In the genomic region with DNA sequence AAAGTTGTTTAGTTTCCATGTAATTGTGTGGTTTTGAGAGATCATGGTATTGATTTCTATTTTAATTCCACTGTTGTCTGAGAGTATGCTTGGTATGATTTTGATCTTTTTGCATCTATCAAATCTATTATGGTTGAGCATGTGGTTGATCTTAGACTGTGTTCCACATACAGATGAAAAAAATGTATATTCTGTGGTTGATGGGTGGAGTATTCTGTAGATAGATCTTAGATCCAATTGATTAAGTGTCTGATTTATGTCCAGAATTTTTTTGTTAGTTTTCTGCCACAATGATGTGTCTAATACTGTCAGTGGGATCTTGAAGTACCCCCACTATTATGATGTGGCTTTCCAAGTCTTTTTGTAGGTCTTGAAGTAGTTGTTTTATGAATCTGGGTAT, we compare ENCODE assay signal across 19 cellular contexts.
DNase-seq lines count a peak whose midpoint lies in the region; ATAC-seq and TF ChIP-seq lines count a peak whose summit lies in the region.
"Had no signal": no experiment of that assay in that cellular context is flagged by ENCODE, and none has a peak within 500 bp of the region (broad histone marks: within the 10 kb centered on the region; RNA-seq: fewer than 3 reads in every experiment).

No MANE protein-coding gene starts in this region.

- H3K27ac Mint-ChIP-seq in T-helper 1 cell treated with Interleukin-12 subunit alpha and Interleukin-12 subunit beta and Interleukin-4 antibody, amounts not matched to agents 30 μg/mL and 1 μg/mL, for 36 hours, result peak overlapping the region; percentile 21
- H3K27ac Mint-ChIP-seq in CD4-positive, alpha-beta T cell, result peak overlapping the region; percentile 90
- H3K27ac Mint-ChIP-seq in activated CD8-positive, alpha-beta T cell treated with anti-CD3 and anti-CD28 coated beads for 36 hours, result peak overlapping the region; percentile 50
- H3K27ac Mint-ChIP-seq in chondrocyte (ENCODE audit: unreplicated experiment), result no peak overlapping the region

- peaks cover 17% of the 10 kb centered on the region for H3K36me3 Mint-ChIP-seq in T-helper 1 cell treated with Interleukin-12 subunit alpha and Interleukin-12 subunit beta and Interleukin-4 antibody, amounts not matched to agents 30 μg/mL and 1 μg/mL, for 36 hours (ENCODE audit: low read depth)
- H3K36me3 Mint-ChIP-seq in CD4-positive, alpha-beta T cell (ENCODE audit: low read depth), result peaks cover 37% of the 10 kb centered on the region
- peaks cover 11% of the 10 kb centered on the region for H3K36me3 Mint-ChIP-seq in activated CD8-positive, alpha-beta T cell treated with anti-CD3 and anti-CD28 coated beads for 36 hours (ENCODE audit: low read depth)
- H3K36me3 Mint-ChIP-seq in chondrocyte (ENCODE audit: low read depth), result no peaks in the 10 kb centered on the region

- CTCF ChIA-PET in CD4-positive, alpha-beta T cell (lab: Charles Lee), result interaction anchor here (0.8 to 1.7 kb wide), 2 partner anchors 86 to 103 kb away, joined by 3 to 6 read pairs; no protein-coding TSS in a partner anchor
- CTCF ChIA-PET in activated CD8-positive, alpha-beta T cell treated with anti-CD3 and anti-CD28 coated beads for 36 hours (lab: Charles Lee), result interaction anchor here (0.8 kb wide), 1 partner anchor 104 kb away, joined by 3 read pairs; no protein-coding TSS in a partner anchor

- peaks cover 51% of the 10 kb centered on the region for H3K4me1 Mint-ChIP-seq in T-helper 1 cell treated with Interleukin-12 subunit alpha and Interleukin-12 subunit beta and Interleukin-4 antibody, amounts not matched to agents 30 μg/mL and 1 μg/mL, for 36 hours (ENCODE audit: low read depth)
- H3K4me1 Mint-ChIP-seq in CD4-positive, alpha-beta T cell (ENCODE audit: low read depth), result peaks cover 68% of the 10 kb centered on the region
- peaks cover 54% of the 10 kb centered on the region for H3K4me1 Mint-ChIP-seq in activated CD8-positive, alpha-beta T cell treated with anti-CD3 and anti-CD28 coated beads for 36 hours (ENCODE audit: low read depth)
- H3K4me1 Mint-ChIP-seq in chondrocyte (ENCODE audit: low read depth), result no peaks in the 10 kb centered on the region

- no peaks in the 10 kb centered on the region for H3K27me3 ChIP-seq in CD4-positive, alpha-beta T cell (ENCODE audit: control insufficient read depth, insufficient read depth, low read length)

- H3K9me3 ChIP-seq in CD4-positive, alpha-beta T cell (ENCODE audit: control insufficient read depth, low read length), result peaks cover 4% of the 10 kb centered on the region

- peaks cover 5% of the 10 kb centered on the region for H3K27me3 Mint-ChIP-seq in T-helper 1 cell treated with Interleukin-12 subunit alpha and Interleukin-12 subunit beta and Interleukin-4 antibody, amounts not matched to agents 30 μg/mL and 1 μg/mL, for 36 hours (ENCODE audit: low read depth)
- H3K27me3 Mint-ChIP-seq in CD4-positive, alpha-beta T cell, result no peaks in the 10 kb centered on the region
- no peaks in the 10 kb centered on the region for H3K27me3 Mint-ChIP-seq in activated CD8-positive, alpha-beta T cell treated with anti-CD3 and anti-CD28 coated beads for 36 hours
- H3K27me3 Mint-ChIP-seq in chondrocyte (ENCODE audit: low read depth), result peaks cover 17% of the 10 kb centered on the region

- ATAC-seq in CD4-positive, alpha-beta T cell (ENCODE audit: poor library complexity), result peak; percentile 17
- no peak for ATAC-seq in activated CD8-positive, alpha-beta T cell treated with anti-CD3 and anti-CD28 coated beads for 36 hours
- ATAC-seq: HepG2 had no signal

- intact Hi-C loops in CD4-positive, alpha-beta T cell (cut with DNase I, micrococcal nuclease), result no loop called here
- intact Hi-C loops in activated CD8-positive, alpha-beta T cell treated with anti-CD3 and anti-CD28 coated beads for 36 hours (cut with micrococcal nuclease), result no loop called here

- H3K27ac ChIP-seq in CD4-positive, alpha-beta T cell (ENCODE audit: low read depth, low read length), result peak overlapping the region; percentile 27
- H3K27ac ChIP-seq: 22Rv1 had no signal

- H3K4me3 Mint-ChIP-seq in T-helper 1 cell treated with Interleukin-12 subunit alpha and Interleukin-12 subunit beta and Interleukin-4 antibody, amounts not matched to agents 30 μg/mL and 1 μg/mL, for 36 hours, result no peak overlapping the region
- peak overlapping the region; percentile 43 for H3K4me3 Mint-ChIP-seq in CD4-positive, alpha-beta T cell
- H3K4me3 Mint-ChIP-seq in activated CD8-positive, alpha-beta T cell treated with anti-CD3 and anti-CD28 coated beads for 36 hours, result no peak overlapping the region
- no peak overlapping the region for H3K4me3 Mint-ChIP-seq in chondrocyte (ENCODE audit: unreplicated experiment)

- DNase-seq in T-helper 1 cell (no peak), fibroblast of peridontal ligament (ENCODE audit: extremely low read depth) (peak; percentile 35), SHP77 treated with DMSO at 0.1 percent for 48 hours (lab: John Stamatoyannopoulos, UW) (no peak), chondrocyte (ENCODE audit: low spot score) (no peak)
- DNase-seq in CD4-positive, alpha-beta T cell, result no peak
- DNase-seq in activated CD8-positive, alpha-beta T cell treated with anti-CD3 and anti-CD28 coated beads for 36 hours, result no peak
- DNase-seq in stimulated activated CD4-positive, alpha-beta T cell treated with anti-CD3 and anti-CD28 coated beads, Interleukin-12 subunit alpha, Interleukin-12 subunit beta, amount 100 ng/mL, for 4 hours, result no peak
- DNase-seq: Caco-2, DMS153, EL, KG1, NCI-H1417 treated with DMSO at 0.1 percent for 48 hours, NCI-H1930, NCI-H446, NCI-H69, SIG-M5 had no signal

- H3K9me3 Mint-ChIP-seq in T-helper 1 cell treated with Interleukin-12 subunit alpha and Interleukin-12 subunit beta and Interleukin-4 antibody, amounts not matched to agents 30 μg/mL and 1 μg/mL, for 36 hours, result peaks cover 47% of the 10 kb centered on the region
- peaks cover 20% of the 10 kb centered on the region for H3K9me3 Mint-ChIP-seq in CD4-positive, alpha-beta T cell
- H3K9me3 Mint-ChIP-seq in activated CD8-positive, alpha-beta T cell treated with anti-CD3 and anti-CD28 coated beads for 36 hours, result peaks cover 38% of the 10 kb centered on the region
- H3K9me3 Mint-ChIP-seq in chondrocyte (ENCODE audit: low read depth), result peaks cover 34% of the 10 kb centered on the region

- POLR2A ChIA-PET in CD4-positive, alpha-beta T cell (lab: Charles Lee), result interaction anchor here (0.7 to 2.8 kb wide), 3 partner anchors 68 to 128 kb away, joined by 3 to 21 read pairs (median 4); no protein-coding TSS in a partner anchor
- POLR2A ChIA-PET in activated CD8-positive, alpha-beta T cell treated with anti-CD3 and anti-CD28 coated beads for 36 hours (lab: Charles Lee), result no interaction called here

- no peak for TF ChIP-seq CTCF in CD4-positive, alpha-beta T cell (IDR thresholded peaks at IDR 0.05)
- TF ChIP-seq CTCF in activated CD8-positive, alpha-beta T cell treated with anti-CD3 and anti-CD28 coated beads for 36 hours (IDR thresholded peaks at IDR 0.05), result no peak
- no peak for TF ChIP-seq CTCF in chondrocyte (IDR thresholded peaks at IDR 0.05)
